1 cellular context compared by ENCODE assay signal in genomic region chr16:73205153-73205549, GRCh38.
A peak's percentile ranks its signal among the peaks of the same experiment; 100 is the strongest.
TF ChIP-seq lines count a peak whose summit lies in the region.

No MANE protein-coding gene starts in this region.

TF ChIP-seq in HEK293, 187 proteins besides CTCF, POLR2A, EP300 and RAD21 (continued from another document):
- TF ChIP-seq ZNF18 (tag by site-specific recombination; IDR thresholded peaks at IDR 0.05) (peak; percentile 37; the same call in 1 of the 2 replicates), ZNF843 (tag by site-specific recombination; IDR thresholded peaks at IDR 0.05) (peak; percentile 88), ZBTB44 (tag by site-specific recombination; IDR thresholded peaks at IDR 0.05) (peak; percentile 32; the same call in 1 of the 2 replicates), ZSCAN30 (tag by site-specific recombination; IDR thresholded peaks at IDR 0.05) (peak; percentile 16; the same call in 1 of the 2 replicates), ZNF16 (tag by site-specific recombination; IDR thresholded peaks at IDR 0.05; ENCODE audit: low read depth) (no peak), ZBTB21 (tag by site-specific recombination; IDR thresholded peaks at IDR 0.05) (no peak), ZFP3 (tag by site-specific recombination; IDR thresholded peaks at IDR 0.05; ENCODE audit: low read depth) (no peak), TCF7L2 (IDR thresholded peaks at IDR 0.05; ENCODE audit: borderline replicate concordance, low read depth, low read length) (peak; percentile 76; the same call in 1 of the 2 replicates), ZNF302 (tag by site-specific recombination; IDR thresholded peaks at IDR 0.05; ENCODE audit: low read depth) (0 out of 2 replicates have a peak, but pooled peaks have one; percentile 35), ZXDB (tag by site-specific recombination; IDR thresholded peaks at IDR 0.05) (peak; percentile 62; the same call in 1 of the 2 replicates), KLF1 (tag by site-specific recombination; IDR thresholded peaks at IDR 0.05) (no peak), BCL6B (tag by site-specific recombination; IDR thresholded peaks at IDR 0.05) (peak; percentile 67)
